ENCODE assay signal across 8 cellular contexts in the genomic region with DNA sequence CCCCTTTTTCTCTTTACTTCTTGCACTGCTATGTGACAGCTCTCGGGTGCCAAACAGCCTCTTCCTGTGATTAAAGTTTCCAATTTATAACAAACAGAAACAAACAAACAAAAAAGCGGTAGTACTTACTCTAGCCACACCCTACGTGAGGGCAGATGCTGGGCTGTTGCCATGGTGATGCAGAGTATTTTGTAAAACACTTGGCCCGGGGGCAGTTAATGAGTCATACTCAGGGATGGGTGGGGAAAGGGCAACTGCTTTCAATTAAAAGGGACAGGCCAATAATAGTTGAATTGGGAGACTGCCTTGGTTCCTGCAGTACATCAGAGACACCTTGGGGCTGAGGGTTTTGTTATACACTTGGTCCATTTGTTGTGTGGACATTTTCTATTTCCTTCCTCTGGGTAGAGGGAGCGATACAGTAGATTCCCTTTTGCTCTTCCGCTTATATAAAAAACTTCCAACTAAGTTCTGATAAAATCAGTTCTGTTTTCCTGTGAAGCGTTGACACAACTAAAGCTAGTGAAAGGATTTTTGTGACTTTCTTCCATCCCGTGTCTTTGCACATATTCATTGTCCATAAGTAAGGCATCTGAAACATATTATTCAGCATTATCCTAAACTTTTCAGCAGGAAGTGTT. TPM values are rescaled to one million over a fixed set of nuclear protein-coding genes. Genes with fewer than 3 reads are reported as not detected.
DNase-seq lines count a peak whose midpoint lies in the region; ATAC-seq and TF ChIP-seq lines count a peak whose summit lies in the region.

No MANE protein-coding gene starts in this region.

- no peaks in the 10 kb centered on the region for H3K27me3 Mint-ChIP-seq in activated T-cell treated with anti-CD3 and anti-CD28 coated beads, Interleukin-2, amount 50 U/mL, for 24 hours

- no TSS peak for BruUV-seq in HCT116 (replicated peaks; lab: Mats Ljungman, UMichigan)
- BruUV-seq in Panc1 (replicated peaks; lab: Mats Ljungman, UMichigan) = no TSS peak

- H3K9me3 Mint-ChIP-seq in activated T-cell treated with anti-CD3 and anti-CD28 coated beads, Interleukin-2, amount 50 U/mL, for 24 hours = no peaks in the 10 kb centered on the region

- RAD21 ChIA-PET in HCT116 (lab: Charles Lee; ENCODE audit: low non-redundant PET in 1 of 2, low total read pairs in 2 of 2, uncharacterized antibody in 2 of 2, unreplicated experiment in 2 of 2) = no interaction called here

- peak overlapping the region; percentile 92 for H3K27ac Mint-ChIP-seq in activated T-cell treated with anti-CD3 and anti-CD28 coated beads, Interleukin-2, amount 50 U/mL, for 24 hours

- in situ Hi-C loops in Panc1 (cut with HindIII; ENCODE audit: low pct_unique_long_range_greater_than_20kb, low sequenced_read_pairs) = no loop called here

- 41 to 44% (median 44%) methylated on average over 8 of the region's 8 CpGs for WGBS in ovary, 3 donors
- 45 to 55% methylated on average over 8 of the region's 8 CpGs for WGBS in thyroid gland, 2 donors

- H3K9me2 ChIP-seq in HCT116 (ENCODE audit: insufficient read depth) = no peaks in the 10 kb centered on the region

- CTCF ChIA-PET in HCT116 (lab: Charles Lee) = interaction anchor here (0.7 to 2.0 kb wide), 8 partner anchors 9 to 68 kb away, joined by 3 to 7 read pairs (median 4); no protein-coding TSS in a partner anchor
- CTCF ChIA-PET in Panc1 (lab: Charles Lee) = no interaction called here

- H3K9ac ChIP-seq in HCT116 (ENCODE audit: low read length) = peak overlapping the region; percentile 20; the same call in 1 of the 2 replicates

- peak; percentile 97 for DNase-seq in AG08395 (ENCODE audit: low spot score)
- DNase-seq in HCT116 (ENCODE audit: low read depth, low spot score) = peak; percentile 93
- DNase-seq in Panc1 (ENCODE audit: low read depth, low spot score) = no peak
- peak; percentile 61 for DNase-seq in activated T-cell treated with anti-CD3 and anti-CD28 coated beads, Interleukin-2, amount 50 U/mL, for 24 hours
- DNase-seq in fibroblast of pulmonary artery (ENCODE audit: low read depth) = peak; percentile 98
- DNase-seq in ovary = peak; percentile 76 to 95 (median 78)
- DNase-seq in thyroid gland = peak; percentile 40 to 54
- DNase-seq in occipital lobe (lab: John Stamatoyannopoulos, UW) = no peak

- H3K4me1 Mint-ChIP-seq in activated T-cell treated with anti-CD3 and anti-CD28 coated beads, Interleukin-2, amount 50 U/mL, for 24 hours (ENCODE audit: low read depth) = peaks cover 56% of the 10 kb centered on the region

- H3K9me3 ChIP-seq in HCT116 (ENCODE audit: control insufficient read depth in 1 of 2, insufficient read depth in 1 of 2, low read depth in 1 of 2, low read length in 2 of 2) = no peaks in the 10 kb centered on the region
- no peaks in the 10 kb centered on the region for H3K9me3 ChIP-seq in Panc1 (ENCODE audit: control insufficient read depth, insufficient read depth, low read depth, low read length)
- H3K9me3 ChIP-seq in ovary = no peaks in the 10 kb centered on the region
- no peaks in the 10 kb centered on the region for H3K9me3 ChIP-seq in thyroid gland

- intact Hi-C loops in HCT116 (cut with micrococcal nuclease) = loop anchor here (2.0 kb wide), 1 partner anchor 47 kb away; a partner anchor contains a TSS
- intact Hi-C loops in Panc1 (cut with micrococcal nuclease; ENCODE audit: unreplicated experiment) = no loop called here
- intact Hi-C loops in ovary (cut with DNase I) = no loop called here
- intact Hi-C loops in thyroid gland (cut with DNase I) = no loop called here

- H3K4me1 ChIP-seq in HCT116 (ENCODE audit: control insufficient read depth in 1 of 2, insufficient read depth in 2 of 2, low read length in 2 of 2) (peaks cover 29 to 55% of the 10 kb centered on the region in 2 experiments), Panc1 (ENCODE audit: control insufficient read depth, insufficient read depth, low read length) (peaks cover 51% of the 10 kb centered on the region), ovary (ENCODE audit: insufficient read depth) (peaks cover 23% of the 10 kb centered on the region), thyroid gland (peaks cover 7 to 41% of the 10 kb centered on the region in 2 donors)

- H3K4me3 ChIP-seq in HCT116 (replicated peaks in 1 of 2; ENCODE audit: low read depth in 1 of 2, low read length in 2 of 2) (peak overlapping the region in 1 of 2 experiments; percentile 5; a peak in 1 of 4 replicates), Panc1 (ENCODE audit: low read depth in 2 of 2, low read length in 2 of 2) (no peak overlapping the region), fibroblast of pulmonary artery (replicated peaks; ENCODE audit: low read depth, low read length) (no peak overlapping the region), ovary (no peak overlapping the region), thyroid gland (replicated peaks in 1 of 3) (no peak overlapping the region)

- TF ChIP-seq POLR2A in HCT116 (IDR thresholded peaks at IDR 0.05; ENCODE audit: borderline replicate concordance, extremely low read depth, insufficient read depth, insufficient read length) = no peak
- no peak for TF ChIP-seq POLR2A in ovary (IDR thresholded peaks at IDR 0.05)
- no peak for TF ChIP-seq POLR2A in thyroid gland (IDR thresholded peaks at IDR 0.05)

- H4K20me1 ChIP-seq in HCT116 (ENCODE audit: insufficient read depth) = no peaks in the 10 kb centered on the region

- no peaks in the 10 kb centered on the region for H3K36me3 ChIP-seq in HCT116 (ENCODE audit: control insufficient read depth in 1 of 2, insufficient read depth in 2 of 2, low read length in 2 of 2)
- no peaks in the 10 kb centered on the region for H3K36me3 ChIP-seq in Panc1 (ENCODE audit: control insufficient read depth, insufficient read depth, low read length)
- no peaks in the 10 kb centered on the region for H3K36me3 ChIP-seq in ovary
- H3K36me3 ChIP-seq in thyroid gland = no peaks in the 10 kb centered on the region

- H3K79me2 ChIP-seq in HCT116 (ENCODE audit: insufficient read depth, low read length) = no peaks in the 10 kb centered on the region

- peak overlapping the region; percentile 63 for H3K4me2 ChIP-seq in HCT116 (ENCODE audit: low read length)

- no peak for TF ChIP-seq EP300 in ovary (IDR thresholded peaks at IDR 0.05)

- no peaks in the 10 kb centered on the region for H3K27me3 ChIP-seq in HCT116 (ENCODE audit: insufficient read depth, low read length)
- no peaks in the 10 kb centered on the region for H3K27me3 ChIP-seq in Panc1 (ENCODE audit: control insufficient read depth, insufficient read depth, low read length)
- no peaks in the 10 kb centered on the region for H3K27me3 ChIP-seq in ovary
- H3K27me3 ChIP-seq in thyroid gland = no peaks in the 10 kb centered on the region

- peak overlapping the region; percentile 79 for H2AFZ ChIP-seq in HCT116 (ENCODE audit: low read depth, low read length, poor library complexity, severe bottlenecking)

- TF ChIP-seq CTCF in HCT116 (IDR thresholded peaks at IDR 0.05 in 2 of 3, conservative IDR thresholded peaks at IDR 0.05 in 1 of 3; ENCODE audit: borderline replicate concordance in 1 of 3, insufficient read depth in 1 of 3, low read depth in 2 of 3, low read length in 2 of 3) (no peak), Panc1 (IDR thresholded peaks at IDR 0.05) (no peak), fibroblast of pulmonary artery (IDR thresholded peaks at IDR 0.05; ENCODE audit: low read length, missing control alignments) (no peak), ovary (IDR thresholded peaks at IDR 0.05) (no peak), thyroid gland (IDR thresholded peaks at IDR 0.05) (no peak)

- ATAC-seq in HCT116 = peak; percentile 78
- ATAC-seq in Panc1 = peak; percentile 86

- H3K36me3 Mint-ChIP-seq in activated T-cell treated with anti-CD3 and anti-CD28 coated beads, Interleukin-2, amount 50 U/mL, for 24 hours (ENCODE audit: low read depth) = no peaks in the 10 kb centered on the region

- TF ChIP-seq RAD21 in HCT116 (IDR thresholded peaks at IDR 0.05; ENCODE audit: low read depth) = no peak; the same call in 1 of the 2 replicates

- POLR2A ChIA-PET in HCT116 (lab: Charles Lee) = no interaction called here
- POLR2A ChIA-PET in Panc1 (lab: Charles Lee) = no interaction called here

- H3K27ac ChIP-seq in HCT116 (ENCODE audit: low read depth, low read length) (peak overlapping the region; percentile 7; the same call in 1 of the 2 replicates), Panc1 (ENCODE audit: low read length) (peak overlapping the region; percentile 80), ovary (no peak overlapping the region), thyroid gland (peak overlapping the region in 1 of 3 donors; percentile 49)

- H3K4me3 Mint-ChIP-seq in activated T-cell treated with anti-CD3 and anti-CD28 coated beads, Interleukin-2, amount 50 U/mL, for 24 hours = peak overlapping the region; percentile 33

TF ChIP-seq in HCT116, 20 proteins besides CTCF, POLR2A, EP300 and RAD21:
- TF ChIP-seq ZNF274 (IDR thresholded peaks at IDR 0.05; ENCODE audit: low read depth, low read length) (no peak), FOSL1 (IDR thresholded peaks at IDR 0.05; ENCODE audit: low read depth) (peak; percentile 83), JUND (IDR thresholded peaks at IDR 0.05) (peak; percentile 82), CEBPB (IDR thresholded peaks at IDR 0.05; ENCODE audit: low read depth) (no peak), SP1 (IDR thresholded peaks at IDR 0.05; ENCODE audit: low read depth) (peak; percentile 72), SIN3A (IDR thresholded peaks at IDR 0.05; ENCODE audit: low read depth) (no peak)

RNA-seq across cellular contexts. Expression of a gene that starts 36.5 kb away (rescaled TPM):
- total RNA-seq in HCT116 (2021; ENCODE audit: unreplicated experiment) (17.0 TPM), Panc1 (2021; ENCODE audit: unreplicated experiment) (21.8 TPM), ovary (10 to 100 TPM; 10.4 to 21.8 (median 16.7) TPM), thyroid gland (10 to 100 TPM; 28.5 to 32.5 (median 31.3) TPM), occipital lobe (2.0 TPM)
- polyA plus RNA-seq in HCT116 (2012) = 7.9 and 12.6 TPM in 2 replicates
- 12.4 TPM for polyA plus RNA-seq in Panc1 (2012; ENCODE audit: insufficient read length)
- polyA plus RNA-seq in ovary = 10 to 100 TPM; 12.3 to 14.4 TPM

RNA-seq across cellular contexts. Expression of a gene that starts 47.8 kb away (rescaled TPM):
- total RNA-seq in HCT116 (2021; ENCODE audit: unreplicated experiment) (340 TPM), Panc1 (2021; ENCODE audit: unreplicated experiment) (1,621 TPM), ovary (100 to 1,000 TPM in 5 of 7 donors, 10 to 100 TPM in 2; 38.6 to 327 (median 213) TPM), thyroid gland (10 to 100 TPM; 11.2 to 64.0 (median 35.6) TPM), occipital lobe (2.8 TPM)
- 152 and 230 TPM in 2 replicates for polyA plus RNA-seq in HCT116 (2012)
- polyA plus RNA-seq in Panc1 (2012; ENCODE audit: insufficient read length) = 1,294 TPM
- polyA plus RNA-seq in ovary = 100 to 1,000 TPM; 175 to 642 TPM

Comparison
In these comparisons a context has a peak if more than half of its experiments do, and no peak if none do; other contexts are left out.
1. DNase-seq: peak in AG08395 (single experiment), HCT116 (single experiment), activated T-cell treated with anti-CD3 and anti-CD28 coated beads, Interleukin-2, amount 50 U/mL, for 24 hours (single experiment), fibroblast of pulmonary artery (single experiment), ovary (5 of 5) and thyroid gland (2 of 2); none in Panc1 (single experiment) and occipital lobe (single experiment).
2. H3K27ac ChIP-seq: peak in HCT116 (single experiment) and Panc1 (single experiment); none in ovary (0 of 2).